10 cellular contexts compared by ENCODE assay signal in the genomic region with DNA sequence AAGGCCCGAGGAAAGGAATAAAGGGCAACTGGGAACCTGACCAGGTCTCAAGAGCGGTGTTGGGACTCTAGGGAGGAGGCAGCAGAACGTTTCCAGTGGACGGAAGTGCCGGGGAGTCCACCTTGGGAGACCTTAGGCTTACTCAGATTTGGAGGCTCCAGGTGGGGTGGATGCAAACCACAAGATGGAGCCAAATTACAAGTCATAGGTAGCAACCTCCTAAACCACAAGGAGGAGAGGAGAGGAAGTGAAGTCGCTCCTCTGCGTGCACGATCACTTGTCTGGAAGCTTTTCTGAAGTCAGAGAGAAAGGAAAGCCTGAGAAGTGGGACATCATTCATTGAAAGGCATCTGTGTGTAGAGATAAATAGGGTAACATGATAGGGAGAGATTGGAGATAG. TPM values are rescaled to one million over a fixed set of nuclear protein-coding genes. Genes with fewer than 3 reads are reported as not detected.
DNase-seq lines count a peak whose midpoint lies in the region; ATAC-seq and FAIRE-seq lines count a peak whose summit lies in the region.
"Had no signal": no experiment of that assay in that cellular context is flagged by ENCODE, and none has a peak within 500 bp of the region (broad histone marks: within the 10 kb centered on the region; RNA-seq: fewer than 3 reads in every experiment).

No MANE protein-coding gene starts in this region.

- no peak overlapping the region for H2BK120ac ChIP-seq in mesendoderm (ENCODE audit: low read depth, low read length)

- H3K36me3 ChIP-seq in mesendoderm (ENCODE audit: control insufficient read depth, insufficient read depth, low read length): no peaks in the 10 kb centered on the region

- no CpG with 5 or more reads among the region's 8 CpGs for WGBS in mesendoderm (ENCODE audit: extremely low coverage, insufficient coverage, low lambda C conversion rate)

- peak; percentile 13 for DNase-seq in NCI-H1436 (lab: John Stamatoyannopoulos, UW)
- no peak for DNase-seq in NCI-H1436 treated with DMSO at 0.1 percent for 48 hours (lab: John Stamatoyannopoulos, UW)
- peak; percentile 42 for DNase-seq in activated CD4-positive, alpha-beta memory T cell treated with anti-CD3 and anti-CD28 coated beads, Interleukin-2, amount 10 ng/mL, durations not matched to agents 7 days and 5 days
- peak; percentile 92 for DNase-seq in mesendoderm
- DNase-seq in left colon: no peak
- no peak for DNase-seq in ureter (ENCODE audit: low spot score)
- no peak for DNase-seq in HTR-8/SVneo (ENCODE audit: insufficient read length, low spot score)
- DNase-seq: anterior cingulate cortex, kidney glomerular epithelial cell had no signal

- no peak overlapping the region for H3K27ac ChIP-seq in mesendoderm (ENCODE audit: low read depth, low read length)

- H3K4ac ChIP-seq in mesendoderm (ENCODE audit: low read depth, low read length): no peak overlapping the region

- no peak overlapping the region for H2BK15ac ChIP-seq in mesendoderm (replicated peaks; ENCODE audit: low read depth)

- no peak overlapping the region for H2BK5ac ChIP-seq in mesendoderm (ENCODE audit: low read length)

- no peaks in the 10 kb centered on the region for H3K79me1 ChIP-seq in mesendoderm (ENCODE audit: low read length)

- H4K8ac ChIP-seq in mesendoderm (ENCODE audit: low read depth, low read length): no peak overlapping the region

- H3K4me2 ChIP-seq in mesendoderm (ENCODE audit: low read length): no peak overlapping the region

- no peaks in the 10 kb centered on the region for H3K79me2 ChIP-seq in mesendoderm (ENCODE audit: control insufficient read depth, insufficient read depth, low read length)

- H3K18ac ChIP-seq in mesendoderm (ENCODE audit: low read length): no peak overlapping the region

- H3K4me1 ChIP-seq in mesendoderm (ENCODE audit: control insufficient read depth, low read depth, low read length): no peaks in the 10 kb centered on the region

- no peak overlapping the region for H3K9ac ChIP-seq in mesendoderm (ENCODE audit: low read length)

- H3K4me3 ChIP-seq in mesendoderm (ENCODE audit: low read length): no peak overlapping the region

- no peak overlapping the region for H3K56ac ChIP-seq in mesendoderm (ENCODE audit: low read length)

- H2AK5ac ChIP-seq in mesendoderm (ENCODE audit: low read length): no peak overlapping the region

- peak overlapping the region; percentile 35 to 88 (median 56) for H3K27ac Mint-ChIP-seq in IgD-negative memory B cell
- no peak overlapping the region for H3K27ac Mint-ChIP-seq in activated CD4-positive, alpha-beta memory T cell treated with anti-CD3 and anti-CD28 coated beads, Interleukin-2, amount 10 ng/mL, durations not matched to agents 7 days and 5 days

- H3K23ac ChIP-seq in mesendoderm (ENCODE audit: low read length): no peak overlapping the region

- no peak overlapping the region for H4K5ac ChIP-seq in mesendoderm (ENCODE audit: low read length)

- intact Hi-C loops in left colon (cut with DNase I, micrococcal nuclease): no loop called here

- H3K27me3 ChIP-seq in mesendoderm (ENCODE audit: insufficient read depth, low read length, poor library complexity): no peaks in the 10 kb centered on the region

- H3K27me3 Mint-ChIP-seq in IgD-negative memory B cell: no peaks in the 10 kb centered on the region
- H3K27me3 Mint-ChIP-seq in activated CD4-positive, alpha-beta memory T cell treated with anti-CD3 and anti-CD28 coated beads, Interleukin-2, amount 10 ng/mL, durations not matched to agents 7 days and 5 days: peaks cover 46% of the 10 kb centered on the region

- H3K9me3 Mint-ChIP-seq in IgD-negative memory B cell: no peaks in the 10 kb centered on the region
- no peaks in the 10 kb centered on the region for H3K9me3 Mint-ChIP-seq in activated CD4-positive, alpha-beta memory T cell treated with anti-CD3 and anti-CD28 coated beads, Interleukin-2, amount 10 ng/mL, durations not matched to agents 7 days and 5 days

- no peaks in the 10 kb centered on the region for H3K36me3 Mint-ChIP-seq in IgD-negative memory B cell
- no peaks in the 10 kb centered on the region for H3K36me3 Mint-ChIP-seq in activated CD4-positive, alpha-beta memory T cell treated with anti-CD3 and anti-CD28 coated beads, Interleukin-2, amount 10 ng/mL, durations not matched to agents 7 days and 5 days (ENCODE audit: low read depth)

- H3K4me1 Mint-ChIP-seq in IgD-negative memory B cell: peaks cover 9 to 17% (median 10%) of the 10 kb centered on the region in 3 donors
- peaks cover 7% of the 10 kb centered on the region for H3K4me1 Mint-ChIP-seq in activated CD4-positive, alpha-beta memory T cell treated with anti-CD3 and anti-CD28 coated beads, Interleukin-2, amount 10 ng/mL, durations not matched to agents 7 days and 5 days

- peak overlapping the region in 2 of 4 donors; percentile 17 to 69 for H3K4me3 Mint-ChIP-seq in IgD-negative memory B cell
- H3K4me3 Mint-ChIP-seq in activated CD4-positive, alpha-beta memory T cell treated with anti-CD3 and anti-CD28 coated beads, Interleukin-2, amount 10 ng/mL, durations not matched to agents 7 days and 5 days: no peak overlapping the region

- CTCF ChIA-PET in activated CD4-positive, alpha-beta memory T cell treated with anti-CD3 and anti-CD28 coated beads, Interleukin-2, amount 10 ng/mL, durations not matched to agents 7 days and 5 days (lab: Charles Lee): interaction anchor here (0.7 to 1.5 kb wide), 5 partner anchors 10 to 249 kb away, joined by 3 to 6 read pairs (median 4); no protein-coding TSS in a partner anchor

- FAIRE-seq in HTR-8/SVneo (lab: Jason Lieb, UNC): no peak

- ATAC-seq in left colon: no peak

- POLR2A ChIA-PET in activated CD4-positive, alpha-beta memory T cell treated with anti-CD3 and anti-CD28 coated beads, Interleukin-2, amount 10 ng/mL, durations not matched to agents 7 days and 5 days (lab: Charles Lee): no interaction called here

RNA-seq across cellular contexts. Expression of gene HLA-DOA, which starts 9.3 kb away (rescaled TPM):
- polyA plus RNA-seq in IgD-negative memory B cell: 363 TPM
- total RNA-seq in activated CD4-positive, alpha-beta memory T cell treated with anti-CD3 and anti-CD28 coated beads, Interleukin-2, amount 10 ng/mL, durations not matched to agents 7 days and 5 days: 1 to 10 TPM; 3.4 to 4.1 TPM
- 10.2 TPM for polyA plus RNA-seq in mesendoderm (2013, experiment 1 of 2)
- polyA plus RNA-seq in mesendoderm (2013, experiment 2 of 2): 9.5 TPM
- 1 to 10 TPM in 1 of 2 donors, under 1 TPM in 1; 0.92 to 4.7 TPM for total RNA-seq in left colon
- total RNA-seq in ureter: 25.6 TPM

RNA-seq across cellular contexts. Expression of gene BRD2, which starts 31.7 kb away (rescaled TPM):
- 110 TPM for polyA plus RNA-seq in IgD-negative memory B cell
- total RNA-seq in activated CD4-positive, alpha-beta memory T cell treated with anti-CD3 and anti-CD28 coated beads, Interleukin-2, amount 10 ng/mL, durations not matched to agents 7 days and 5 days: 100 to 1,000 TPM; 290 to 297 TPM
- 162 TPM for polyA plus RNA-seq in mesendoderm (2013, experiment 1 of 2)
- polyA plus RNA-seq in mesendoderm (2013, experiment 2 of 2): 162 TPM
- total RNA-seq in left colon (100 to 1,000 TPM; 128 TPM), ureter (205 TPM)

RNA-seq across cellular contexts. Expression of gene HLA-DMA, which starts 47.2 kb away (rescaled TPM):
- polyA plus RNA-seq in IgD-negative memory B cell: 946 TPM
- total RNA-seq in activated CD4-positive, alpha-beta memory T cell treated with anti-CD3 and anti-CD28 coated beads, Interleukin-2, amount 10 ng/mL, durations not matched to agents 7 days and 5 days: 10 to 100 TPM; 54.0 to 54.3 TPM
- 10.8 TPM for polyA plus RNA-seq in mesendoderm (2013, experiment 1 of 2)
- 9.8 TPM for polyA plus RNA-seq in mesendoderm (2013, experiment 2 of 2)
- total RNA-seq in left colon: 10 to 100 TPM; 11.8 to 22.1 TPM
- total RNA-seq in ureter: 65.3 TPM

RNA-seq across cellular contexts. Expression of gene HLA-DMB, which starts 59.2 kb away (rescaled TPM):
- 771 TPM for polyA plus RNA-seq in IgD-negative memory B cell
- total RNA-seq in activated CD4-positive, alpha-beta memory T cell treated with anti-CD3 and anti-CD28 coated beads, Interleukin-2, amount 10 ng/mL, durations not matched to agents 7 days and 5 days: 10 to 100 TPM; 19.1 to 20.0 TPM
- 1.4 TPM for polyA plus RNA-seq in mesendoderm (2013, experiment 1 of 2)
- polyA plus RNA-seq in mesendoderm (2013, experiment 2 of 2): 1.1 TPM
- total RNA-seq in left colon (10 to 100 TPM in 1 of 2 donors, 1 to 10 TPM in 1; 4.0 to 21.3 TPM), ureter (31.0 TPM)

Comparison
In these comparisons a context has a peak if more than half of its experiments do, and no peak if none do; other contexts are left out.
1. DNase-seq: peak in NCI-H1436 (single experiment), activated CD4-positive, alpha-beta memory T cell treated with anti-CD3 and anti-CD28 coated beads, Interleukin-2, amount 10 ng/mL, durations not matched to agents 7 days and 5 days (single experiment) and mesendoderm (single experiment); none in NCI-H1436 treated with DMSO at 0.1 percent for 48 hours (single experiment), left colon (0 of 2), ureter (single experiment) and HTR-8/SVneo (single experiment).